In the genomic region with DNA sequence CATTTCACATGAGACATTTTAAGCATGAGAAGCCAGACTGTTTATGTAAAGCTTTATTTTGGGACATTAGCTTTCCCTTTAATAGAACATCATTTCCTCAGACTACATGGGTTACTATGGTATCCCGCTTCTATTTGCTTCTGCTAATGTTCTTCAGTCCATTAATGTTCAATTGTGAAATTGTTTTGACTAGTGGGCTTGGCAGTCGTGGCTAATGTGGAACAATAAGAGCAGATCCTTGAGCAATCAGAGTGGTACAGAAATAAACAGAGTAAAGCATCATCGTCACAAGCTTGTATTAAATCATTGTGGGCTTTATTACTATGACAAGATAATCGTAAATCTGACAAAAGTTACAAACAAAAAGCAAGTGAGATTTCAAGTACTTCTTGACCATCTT, we compare ENCODE assay signal across 15 cellular contexts.
A peak's percentile ranks its signal among the peaks of the same experiment; 100 is the strongest.
DNase-seq lines count a peak whose midpoint lies in the region; ATAC-seq and TF ChIP-seq lines count a peak whose summit lies in the region.
"Had no signal": no experiment of that assay in that cellular context is flagged by ENCODE, and none has a peak within 500 bp of the region (broad histone marks: within the 10 kb centered on the region; RNA-seq: fewer than 3 reads in every experiment).

No MANE protein-coding gene starts in this region.

- H3K9me3 ChIP-seq in mammary epithelial cell (replicated peaks; ENCODE audit: insufficient read depth, low read length) (no peaks in the 10 kb centered on the region), neural progenitor cell (ENCODE audit: low read depth) (no peaks in the 10 kb centered on the region)

- BruUV-seq in mammary epithelial cell (replicated peaks; lab: Mats Ljungman, UMichigan) = no TSS peak

- dilution Hi-C loops in mammary epithelial cell (cut with HindIII; ENCODE audit: low sequenced_read_pairs) = no loop called here

- H4K20me1 ChIP-seq in mammary epithelial cell (ENCODE audit: insufficient read depth, low read length) (no peaks in the 10 kb centered on the region), neural progenitor cell (ENCODE audit: low read depth) (no peaks in the 10 kb centered on the region)

- in situ Hi-C loops in mammary epithelial cell (cut with MboI; ENCODE audit: low sequenced_read_pairs in 2 of 2) = no loop called here

- CTCF ChIA-PET in mammary epithelial cell (lab: Charles Lee; ENCODE audit: low non-redundant PET) = no interaction called here
- CTCF ChIA-PET in WTC11 (lab: Charles Lee) = no interaction called here

- POLR2A ChIA-PET in WTC11 (lab: Charles Lee) = no interaction called here

- no peaks in the 10 kb centered on the region for H3K36me3 ChIP-seq in mammary epithelial cell (ENCODE audit: insufficient read depth, low read length)
- H3K36me3 ChIP-seq in neural progenitor cell = no peaks in the 10 kb centered on the region
- H3K36me3 ChIP-seq: cardiac muscle cell had no signal

- WGBS in mammary epithelial cell (ENCODE audit: low coverage, missing lambda C conversion rate) = 77% methylated on average over 4 of the region's 4 CpGs

- peaks cover 2% of the 10 kb centered on the region for H3K36me3 Mint-ChIP-seq in neural progenitor cell
- H3K36me3 Mint-ChIP-seq in WTC11 = no peaks in the 10 kb centered on the region
- H3K36me3 Mint-ChIP-seq: type B pancreatic cell had no signal

- H3K79me2 ChIP-seq in mammary epithelial cell (ENCODE audit: insufficient read depth, low read length) (no peaks in the 10 kb centered on the region), neural progenitor cell (ENCODE audit: low read depth) (no peaks in the 10 kb centered on the region)

- H3K9ac ChIP-seq in mammary epithelial cell (ENCODE audit: insufficient read depth, low read length) (no peak overlapping the region), neural progenitor cell (no peak overlapping the region)

- H2AFZ ChIP-seq in mammary epithelial cell (ENCODE audit: low read depth, low read length) (no peak overlapping the region), neural progenitor cell (replicated peaks) (peak overlapping the region; percentile 28)

- H3K9me3 Mint-ChIP-seq in neural progenitor cell (no peaks in the 10 kb centered on the region), WTC11 (peaks cover 4% of the 10 kb centered on the region; the same call in 1 of the 2 replicates)
- H3K9me3 Mint-ChIP-seq: activated B cell treated with CpG ODN at 0.5 μM for 24 hours, type B pancreatic cell had no signal

- no peaks in the 10 kb centered on the region for H3K27me3 Mint-ChIP-seq in neural progenitor cell (ENCODE audit: insufficient read depth, low read depth)
- H3K27me3 Mint-ChIP-seq in WTC11 (ENCODE audit: low read depth) = no peaks in the 10 kb centered on the region
- H3K27me3 Mint-ChIP-seq: activated B cell treated with CpG ODN at 0.5 μM for 24 hours, type B pancreatic cell had no signal

- H3K4me3 Mint-ChIP-seq in neural progenitor cell (no peak overlapping the region), WTC11 (no peak overlapping the region)
- H3K4me3 Mint-ChIP-seq: activated B cell treated with CpG ODN at 0.5 μM for 24 hours; activated T-cell treated with anti-CD3 and anti-CD28 coated beads, Interleukin-2, amount 50 U/mL, for 72 hours; type B pancreatic cell had no signal

- no peaks in the 10 kb centered on the region for H3F3A ChIP-seq in neural progenitor cell (ENCODE audit: low read depth)

- ATAC-seq in WTC11 (no peak), GM21515 (IDR thresholded peaks at IDR 0.05; ENCODE audit: unreplicated experiment) (no peak)
- ATAC-seq: activated T-cell treated with anti-CD3 and anti-CD28 coated beads, Interleukin-2, amount 50 U/mL, for 72 hours; foreskin keratinocyte had no signal

- intact Hi-C loops in mammary epithelial cell (cut with micrococcal nuclease) = no loop called here

- H3K4me2 ChIP-seq in mammary epithelial cell (ENCODE audit: insufficient read depth, low read depth, low read length) = no peak overlapping the region
- H3K4me2 ChIP-seq in neural progenitor cell = no peak overlapping the region

- H3K4me1 ChIP-seq in mammary epithelial cell (ENCODE audit: insufficient read depth, low read length) (no peaks in the 10 kb centered on the region), neural progenitor cell (no peaks in the 10 kb centered on the region)

- TF ChIP-seq CTCF in mammary epithelial cell (conservative IDR thresholded peaks at IDR 0.05 in 1 of 2, IDR thresholded peaks at IDR 0.05 in 1 of 2; ENCODE audit: extremely low read depth in 1 of 2, insufficient read depth in 1 of 2, low read depth in 1 of 2, low read length in 2 of 2) (no peak), neural progenitor cell (IDR thresholded peaks at IDR 0.05) (no peak), WTC11 (IDR thresholded peaks at IDR 0.05) (no peak)

- H3K27ac Mint-ChIP-seq in neural progenitor cell (no peak overlapping the region), WTC11 (no peak overlapping the region)
- H3K27ac Mint-ChIP-seq: activated B cell treated with CpG ODN at 0.5 μM for 24 hours; activated T-cell treated with anti-CD3 and anti-CD28 coated beads, Interleukin-2, amount 50 U/mL, for 72 hours; type B pancreatic cell had no signal

- H3K27me3 ChIP-seq in mammary epithelial cell (ENCODE audit: insufficient read depth, low read length) (no peaks in the 10 kb centered on the region), neural progenitor cell (no peaks in the 10 kb centered on the region)
- H3K27me3 ChIP-seq: cardiac muscle cell, foreskin keratinocyte had no signal

- DNase-seq in COR-L47 (lab: John Stamatoyannopoulos, UW) (peak; percentile 71), NCI-H128 (lab: John Stamatoyannopoulos, UW; ENCODE audit: unreplicated experiment) (peak; percentile 44), mammary epithelial cell (peak; percentile 3), neural progenitor cell (ENCODE audit: low spot score) (no peak), WTC11 (ENCODE audit: low spot score) (no peak), Kasumi-1 (lab: John Stamatoyannopoulos, UW) (no peak), DMS53 treated with DMSO at 0.1 percent for 48 hours (lab: John Stamatoyannopoulos, UW; ENCODE audit: unreplicated experiment) (no peak)
- DNase-seq: activated B cell treated with CpG ODN at 0.5 μM for 24 hours; activated T-cell treated with anti-CD3 and anti-CD28 coated beads, Interleukin-2, amount 50 U/mL, for 72 hours; Calu3; foreskin keratinocyte; RPMI8226 had no signal

- H3K27ac ChIP-seq in mammary epithelial cell (ENCODE audit: insufficient read depth, low read depth, low read length) (no peak overlapping the region), neural progenitor cell (no peak overlapping the region)
- H3K27ac ChIP-seq: cardiac muscle cell, foreskin keratinocyte had no signal

- H3K4me1 Mint-ChIP-seq in neural progenitor cell = no peaks in the 10 kb centered on the region
- H3K4me1 Mint-ChIP-seq in WTC11 = no peaks in the 10 kb centered on the region
- H3K4me1 Mint-ChIP-seq: activated B cell treated with CpG ODN at 0.5 μM for 24 hours had no signal

- H3K4me3 ChIP-seq in mammary epithelial cell (replicated peaks in 1 of 3; ENCODE audit: insufficient read depth in 1 of 3, low read depth in 2 of 3, low read length in 3 of 3) = no peak overlapping the region
- H3K4me3 ChIP-seq in neural progenitor cell = no peak overlapping the region
- H3K4me3 ChIP-seq: cardiac muscle cell had no signal

TF ChIP-seq in WTC11, 78 proteins besides CTCF, POLR2A, EP300 and RAD21:
- TF ChIP-seq, protein P1, sequence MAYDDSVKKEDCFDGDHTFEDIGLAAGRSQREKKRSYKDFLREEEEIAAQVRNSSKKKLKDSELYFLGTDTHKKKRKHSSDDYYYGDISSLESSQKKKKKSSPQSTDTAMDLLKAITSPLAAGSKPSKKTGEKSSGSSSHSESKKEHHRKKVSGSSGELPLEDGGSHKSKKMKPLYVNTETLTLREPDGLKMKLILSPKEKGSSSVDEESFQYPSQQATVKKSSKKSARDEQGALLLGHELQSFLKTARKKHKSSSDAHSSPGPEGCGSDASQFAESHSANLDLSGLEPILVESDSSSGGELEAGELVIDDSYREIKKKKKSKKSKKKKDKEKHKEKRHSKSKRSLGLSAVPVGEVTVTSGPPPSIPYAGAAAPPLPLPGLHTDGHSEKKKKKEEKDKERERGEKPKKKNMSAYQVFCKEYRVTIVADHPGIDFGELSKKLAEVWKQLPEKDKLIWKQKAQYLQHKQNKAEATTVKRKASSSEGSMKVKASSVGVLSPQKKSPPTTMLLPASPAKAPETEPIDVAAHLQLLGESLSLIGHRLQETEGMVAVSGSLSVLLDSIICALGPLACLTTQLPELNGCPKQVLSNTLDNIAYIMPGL (CRISPR knock-in tag; IDR thresholded peaks at IDR 0.05) = no peak
- TF ChIP-seq EMX1 (CRISPR knock-in tag; IDR thresholded peaks at IDR 0.05) (no peak), TP53 (CRISPR knock-in tag; IDR thresholded peaks at IDR 0.05) (no peak), ZNF416 (CRISPR knock-in tag; IDR thresholded peaks at IDR 0.05) (no peak)

Comparison
In these comparisons a context has a peak if more than half of its experiments do, and no peak if none do; other contexts are left out.
1. DNase-seq: peak in COR-L47 (single experiment), NCI-H128 (single experiment) and mammary epithelial cell (single experiment); none in neural progenitor cell (single experiment), WTC11 (single experiment), Kasumi-1 (0 of 2) and DMS53 treated with DMSO at 0.1 percent for 48 hours (single experiment).